8 cellular contexts compared by ENCODE assay signal in genomic region chr1:164166454-164166853, GRCh38.
DNase-seq lines count a peak whose midpoint lies in the region; ATAC-seq and TF ChIP-seq lines count a peak whose summit lies in the region.
"Not testable (repeated sequence)": the region's sequence is repeated elsewhere in the genome, so short reads cannot be mapped to it uniquely, and the experiment has no call there.

No MANE protein-coding gene starts in this region.

- not testable (repeated sequence) for H2AFZ ChIP-seq in IMR-90 (replicated peaks; ENCODE audit: low read length, poor library complexity); hepatocyte

- H3K79me1 ChIP-seq in IMR-90 (ENCODE audit: low read depth in 1 of 2, low read length in 2 of 2), result not testable (repeated sequence)

- not testable (repeated sequence) for H3K9me3 ChIP-seq in IMR-90 (ENCODE audit: control insufficient read depth, insufficient read depth, low read length); hepatocyte (ENCODE audit: low read depth); uterus

- not testable (repeated sequence) for H2BK15ac ChIP-seq in IMR-90 (ENCODE audit: low read depth, low read length)

- not testable (repeated sequence) for H2BK20ac ChIP-seq in IMR-90 (ENCODE audit: low read depth, low read length)

- H3K4ac ChIP-seq in IMR-90 (ENCODE audit: low read depth, low read length), result not testable (repeated sequence)

- not testable (repeated sequence) for H3K14ac ChIP-seq in IMR-90 (replicated peaks; ENCODE audit: low read depth, low read length)

- not testable (repeated sequence) for H2AK9ac ChIP-seq in IMR-90 (replicated peaks; ENCODE audit: low read depth, low read length, poor library complexity)

- not testable (repeated sequence) for H3K9me1 ChIP-seq in IMR-90 (ENCODE audit: insufficient read depth, low read length)

- H3K18ac ChIP-seq in IMR-90 (ENCODE audit: low read depth, low read length), result not testable (repeated sequence)

- H3K4me3 Mint-ChIP-seq in WTC11; osteocyte (ENCODE audit: unreplicated experiment): not testable (repeated sequence)

- H3K27me3 Mint-ChIP-seq in WTC11 (ENCODE audit: low read depth); osteocyte (ENCODE audit: unreplicated experiment): not testable (repeated sequence)

- not testable (repeated sequence) for H2AK5ac ChIP-seq in IMR-90 (ENCODE audit: low read depth, low read length)

- not testable (repeated sequence) for H3K27ac Mint-ChIP-seq in WTC11; osteocyte (ENCODE audit: unreplicated experiment)

- H4K91ac ChIP-seq in IMR-90 (ENCODE audit: insufficient read depth, low read depth, low read length), result not testable (repeated sequence)

- not testable (repeated sequence) for H3K9ac ChIP-seq in IMR-90 (ENCODE audit: low read depth, low read length)

- H2BK5ac ChIP-seq in IMR-90 (ENCODE audit: low read depth, low read length, poor library complexity, severe bottlenecking), result not testable (repeated sequence)

- not testable (repeated sequence) for H4K20me1 ChIP-seq in IMR-90 (ENCODE audit: insufficient read depth, low read length); hepatocyte (ENCODE audit: insufficient read depth, poor library complexity, severe bottlenecking)

- H3K36me3 ChIP-seq in IMR-90 (ENCODE audit: control insufficient read depth, insufficient read depth, low read length); hepatocyte (replicated peaks; ENCODE audit: insufficient read depth, low read depth); uterus: not testable (repeated sequence)

- dilution Hi-C loops in IMR-90 (cut with HindIII; ENCODE audit: low sequenced_read_pairs, unreplicated experiment), result not testable (repeated sequence)

- H3K27ac ChIP-seq in IMR-90 (ENCODE audit: insufficient read depth, low read length); hepatocyte; uterus: not testable (repeated sequence)

- peak; percentile 51 for DNase-seq in DMS 273 (lab: John Stamatoyannopoulos, UW; ENCODE audit: unreplicated experiment)
- peak; percentile 10 for DNase-seq in IMR-90
- peak; percentile 48 for DNase-seq in NCI-H748 (lab: John Stamatoyannopoulos, UW; ENCODE audit: unreplicated experiment)
- DNase-seq in WTC11 (ENCODE audit: low spot score), result peak; percentile 37
- DNase-seq in epithelial cell of proximal tubule (ENCODE audit: low read depth); osteocyte (ENCODE audit: extremely low spot score, unreplicated experiment): not testable (repeated sequence)
- DNase-seq in hepatocyte (ENCODE audit: low spot score), result peak; percentile 38
- DNase-seq in uterus, result peak; percentile 19 to 27

- in situ Hi-C loops in IMR-90 (cut with MboI; ENCODE audit: low sequenced_read_pairs), result not testable (repeated sequence)

- not testable (repeated sequence) for H3K4me2 ChIP-seq in IMR-90 (ENCODE audit: low read depth, low read length); hepatocyte

- H3K56ac ChIP-seq in IMR-90 (ENCODE audit: extremely low read depth, insufficient read depth, low read length), result not testable (repeated sequence)

- H3K4me1 Mint-ChIP-seq in WTC11, result peaks cover 20% of the 10 kb centered on the region
- not testable (repeated sequence) for H3K4me1 Mint-ChIP-seq in osteocyte (ENCODE audit: unreplicated experiment)

- ATAC-seq in IMR-90 (ENCODE audit: low read depth), result not testable (repeated sequence)
- peak; percentile 38; the same call in 1 of the 2 replicates for ATAC-seq in WTC11

- not testable (repeated sequence) for H4K8ac ChIP-seq in IMR-90 (ENCODE audit: low read depth in 2 of 2, low read length in 2 of 2)

- 20% methylated on average over 2 of the region's 6 CpGs; no CpG with 5 or more reads in 1 of the 2 experiments for WGBS in IMR-90 (ENCODE audit: extremely low coverage in 2 of 2, insufficient read length in 1 of 2), 2 experiments
- 68% methylated on average over 6 of the region's 6 CpGs for WGBS in hepatocyte (ENCODE audit: low lambda C conversion rate, missing lambda C conversion rate)

- CTCF ChIA-PET in IMR-90 (lab: Yijun Ruan, JAX) (interaction anchor here (1.3 kb wide), 1 partner anchor 906 kb away, joined by 3 read pairs; no protein-coding TSS in a partner anchor), WTC11 (lab: Charles Lee) (interaction anchor here (0.6 to 1.2 kb wide), 3 partner anchors 451 to 906 kb away, joined by 3 to 4 read pairs (median 4); no protein-coding TSS in a partner anchor)

- not testable (repeated sequence) for H2BK120ac ChIP-seq in IMR-90 (ENCODE audit: low read depth, low read length)

- peak; percentile 39 for TF ChIP-seq RAD21 in IMR-90 (IDR thresholded peaks at IDR 0.05; ENCODE audit: low read length)

- H4K5ac ChIP-seq in IMR-90 (ENCODE audit: low read depth, low read length), result not testable (repeated sequence)

- TF ChIP-seq CTCF in IMR-90 (conservative IDR thresholded peaks at IDR 0.05; ENCODE audit: low read depth, low read length) (peak; percentile 28; the same call in 1 of the 2 replicates), epithelial cell of proximal tubule (conservative IDR thresholded peaks at IDR 0.05; ENCODE audit: low read depth, low read length) (peak; percentile 54), hepatocyte (IDR thresholded peaks at IDR 0.05; ENCODE audit: poor library complexity) (peak; percentile 30), osteocyte (IDR thresholded peaks at IDR 0.05) (peak; percentile 22), uterus (IDR thresholded peaks at IDR 0.05) (peak; percentile 32 to 51 (median 44))
- not testable (repeated sequence) for TF ChIP-seq CTCF in WTC11 (IDR thresholded peaks at IDR 0.05)

- not testable (repeated sequence) for H3K4me1 ChIP-seq in IMR-90 (ENCODE audit: control insufficient read depth, insufficient read depth, low read length); hepatocyte (ENCODE audit: insufficient read depth); uterus

- not testable (repeated sequence) for H3K9me2 ChIP-seq in hepatocyte (replicated peaks; ENCODE audit: insufficient read depth)

- TF ChIP-seq POLR2A in IMR-90 (IDR thresholded peaks at IDR 0.05; ENCODE audit: low read depth, low read length); uterus (IDR thresholded peaks at IDR 0.05): not testable (repeated sequence)

- not testable (repeated sequence) for H3K4me3 ChIP-seq in IMR-90 (ENCODE audit: insufficient read depth, low read depth, low read length); epithelial cell of proximal tubule (ENCODE audit: low read depth, low read length); hepatocyte; uterus

- H3K9me3 Mint-ChIP-seq in WTC11, result peaks cover 30% of the 10 kb centered on the region
- not testable (repeated sequence) for H3K9me3 Mint-ChIP-seq in osteocyte (ENCODE audit: unreplicated experiment)

- H3K23ac ChIP-seq in IMR-90 (ENCODE audit: low read depth, low read length), result not testable (repeated sequence)

- intact Hi-C loops in IMR-90 (cut with micrococcal nuclease), result not testable (repeated sequence)
- intact Hi-C loops in uterus (cut with DNase I; ENCODE audit: low total_unique reads), result loop anchor here (5.0 kb wide), 1 partner anchor 391 kb away; the partner anchor contains the start of gene PBX1

- H3K36me3 Mint-ChIP-seq in WTC11; osteocyte (ENCODE audit: unreplicated experiment): not testable (repeated sequence)

- H3K27me3 ChIP-seq in IMR-90 (ENCODE audit: control insufficient read depth, insufficient read depth, low read length); hepatocyte; uterus: not testable (repeated sequence)

- not testable (repeated sequence) for H3K79me2 ChIP-seq in hepatocyte

- BruUV-seq in IMR-90 (replicated peaks; lab: Mats Ljungman, UMichigan), result not testable (repeated sequence)

- POLR2A ChIA-PET in IMR-90 (lab: Charles Lee; ENCODE audit: unreplicated experiment); WTC11 (lab: Charles Lee): not testable (repeated sequence)
